In genomic region chr2:73071452-73072399, GRCh38 we compare ENCODE assay signal across 1 cellular context.
TF ChIP-seq lines count a peak whose summit lies in the region.

TSS of gene SFXN5 (minus strand) at chr2:73071712. CDS start at chr2:73071705, 7 bp downstream.

TF ChIP-seq in HepG2, 621 proteins besides CTCF, POLR2A, EP300 and RAD21 (continued from another document and continues in another):
- TF ChIP-seq ZNF574 (CRISPR knock-in tag; IDR thresholded peaks at IDR 0.05) = peak; percentile 89
- no peak for TF ChIP-seq NCOA2 (CRISPR knock-in tag; IDR thresholded peaks at IDR 0.05)
- TF ChIP-seq KLF11 (CRISPR knock-in tag; IDR thresholded peaks at IDR 0.05) = peak; percentile 95
- TF ChIP-seq ZNF484 (CRISPR knock-in tag; IDR thresholded peaks at IDR 0.05; ENCODE audit: borderline replicate concordance, low read depth) = no peak
- TF ChIP-seq NAIF1 (CRISPR knock-in tag; IDR thresholded peaks at IDR 0.05; ENCODE audit: borderline replicate concordance) = peak; percentile 99
- peak; percentile 40 for TF ChIP-seq PHF20 (CRISPR knock-in tag; IDR thresholded peaks at IDR 0.05)
- TF ChIP-seq ZNF251 (CRISPR knock-in tag; IDR thresholded peaks at IDR 0.05) = peak; percentile 79; the same call in 1 of the 2 replicates
- peak; percentile 15; the same call in 1 of the 2 replicates for TF ChIP-seq ZNF362 (CRISPR knock-in tag; IDR thresholded peaks at IDR 0.05; ENCODE audit: borderline replicate concordance)
- TF ChIP-seq HMGXB4 (CRISPR knock-in tag; IDR thresholded peaks at IDR 0.05; ENCODE audit: borderline replicate concordance in 1 of 2, low read depth in 1 of 2) = peak; percentile 2 to 86; a peak in 2 of 4 replicates
- TF ChIP-seq RBM39 (IDR thresholded peaks at IDR 0.05; ENCODE audit: low read depth, low read length, poor library complexity, severe bottlenecking) = peak; percentile 80
- TF ChIP-seq KLF12 (CRISPR knock-in tag; IDR thresholded peaks at IDR 0.05; ENCODE audit: borderline replicate concordance) = no peak
- 0 out of 2 replicates have a peak, but pooled peaks have one; percentile 45 for TF ChIP-seq CHCHD3 (CRISPR knock-in tag; IDR thresholded peaks at IDR 0.05)
- TF ChIP-seq REPIN1 (CRISPR knock-in tag; IDR thresholded peaks at IDR 0.05; ENCODE audit: borderline replicate concordance, low read depth) = peak; percentile 59; the same call in 1 of the 2 replicates
- TF ChIP-seq THRA (CRISPR knock-in tag; IDR thresholded peaks at IDR 0.05; ENCODE audit: borderline replicate concordance) = peak; percentile 32; the same call in 1 of the 2 replicates
- TF ChIP-seq ZNF337 (CRISPR knock-in tag; IDR thresholded peaks at IDR 0.05; ENCODE audit: borderline replicate concordance, low read depth) = 0 out of 2 replicates have a peak, but pooled peaks have one; percentile 66
- TF ChIP-seq ZNF652 (CRISPR knock-in tag; IDR thresholded peaks at IDR 0.05; ENCODE audit: borderline replicate concordance, low read depth) = peak; percentile 28; the same call in 1 of the 2 replicates
- TF ChIP-seq ZNF354B (CRISPR knock-in tag; IDR thresholded peaks at IDR 0.05) = peak; percentile 29; the same call in 1 of the 2 replicates
- no peak for TF ChIP-seq SAFB2 (CRISPR knock-in tag; IDR thresholded peaks at IDR 0.05; ENCODE audit: borderline replicate concordance, low read depth)
- peak; percentile 77; the same call in 1 of the 2 replicates for TF ChIP-seq ELF4 (CRISPR knock-in tag; IDR thresholded peaks at IDR 0.05; ENCODE audit: borderline replicate concordance)
- TF ChIP-seq E2F1 (CRISPR knock-in tag; IDR thresholded peaks at IDR 0.05) = peak; percentile 88
- peak; percentile 56; the same call in 1 of the 2 replicates for TF ChIP-seq HDAC2 (CRISPR knock-in tag; IDR thresholded peaks at IDR 0.05)
- peak; percentile 93; the same call in 1 of the 2 replicates for TF ChIP-seq ZNF136 (CRISPR knock-in tag; IDR thresholded peaks at IDR 0.05; ENCODE audit: low read depth)
- peak; percentile 59; the same call in 1 of the 2 replicates for TF ChIP-seq MYC (CRISPR knock-in tag; IDR thresholded peaks at IDR 0.05; ENCODE audit: borderline replicate concordance)
- TF ChIP-seq PITX1 (CRISPR knock-in tag; IDR thresholded peaks at IDR 0.05) = peak; percentile 86
- peak; percentile 52; the same call in 1 of the 2 replicates for TF ChIP-seq HNF1A (IDR thresholded peaks at IDR 0.05; ENCODE audit: low read depth)
- TF ChIP-seq HNF1A (CRISPR knock-in tag; IDR thresholded peaks at IDR 0.05; ENCODE audit: borderline replicate concordance) = peak; percentile 70
- TF ChIP-seq TEF (CRISPR knock-in tag; IDR thresholded peaks at IDR 0.05) = peak; percentile 12; the same call in 1 of the 2 replicates
- TF ChIP-seq BRCA1 (CRISPR knock-in tag; IDR thresholded peaks at IDR 0.05) = no peak
- TF ChIP-seq KAT8 (CRISPR knock-in tag; IDR thresholded peaks at IDR 0.05) = peak; percentile 85
- TF ChIP-seq DMAP1 (CRISPR knock-in tag; IDR thresholded peaks at IDR 0.05) = peak; percentile 83
- TF ChIP-seq AHDC1 (CRISPR knock-in tag; IDR thresholded peaks at IDR 0.05; ENCODE audit: borderline replicate concordance) = no peak; the same call in 1 of the 2 replicates
- peak; percentile 62; the same call in 1 of the 2 replicates for TF ChIP-seq ZNF414 (CRISPR knock-in tag; IDR thresholded peaks at IDR 0.05)
- peak; percentile 94 for TF ChIP-seq BCL3 (CRISPR knock-in tag; IDR thresholded peaks at IDR 0.05)
- no peak for TF ChIP-seq SRSF4 (IDR thresholded peaks at IDR 0.05; ENCODE audit: low read depth, low read length, poor library complexity, severe bottlenecking)
- TF ChIP-seq ZNF367 (CRISPR knock-in tag; IDR thresholded peaks at IDR 0.05; ENCODE audit: borderline replicate concordance) = no peak
